Comparison of ENCODE assay signal across 8 cellular contexts in the genomic region with DNA sequence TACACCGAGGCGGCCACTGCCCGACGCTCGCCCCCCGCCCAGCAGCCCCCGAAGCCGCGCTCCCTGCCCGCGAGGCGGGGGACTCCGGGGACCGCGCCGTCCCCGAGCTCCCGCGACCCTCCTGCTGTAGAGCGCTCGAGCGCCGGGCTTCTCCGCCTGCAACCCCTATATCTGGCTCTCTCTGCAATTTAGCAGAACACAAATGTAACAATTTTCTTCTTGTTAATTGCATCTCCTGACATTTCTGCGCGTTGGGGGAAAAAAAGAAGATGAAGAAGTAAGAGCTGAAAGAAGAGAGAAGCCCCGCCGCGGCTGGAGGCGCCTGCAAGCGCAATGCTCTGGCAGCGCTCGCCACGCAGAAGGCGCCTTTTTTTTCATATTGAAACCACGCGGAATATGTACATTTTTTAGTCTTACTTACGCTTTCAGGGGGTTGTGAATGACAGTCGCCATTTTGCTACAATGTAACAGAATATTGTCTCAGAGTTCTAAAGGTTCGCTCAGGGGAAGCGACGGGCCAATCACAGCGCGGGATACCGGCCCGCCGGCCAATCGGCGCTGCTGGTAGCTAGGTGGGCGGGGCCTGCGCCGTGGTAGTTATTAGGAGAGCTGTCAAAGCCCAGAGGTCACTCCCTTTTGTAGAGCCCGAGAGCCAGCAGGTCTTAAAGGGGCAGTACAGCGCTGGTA. TPM values are rescaled to one million over a fixed set of nuclear protein-coding genes. Genes with fewer than 3 reads are reported as not detected.
DNase-seq lines count a peak whose midpoint lies in the region; ATAC-seq lines count a peak whose summit lies in the region.

A gene (minus strand): TSS at position 466 of the 687 bp plus-strand sequence. CDS start 13 bp downstream, at position 453.

- DNase-seq in DMS 273 (lab: John Stamatoyannopoulos, UW; ENCODE audit: unreplicated experiment) (peak; percentile 98), OCI-M2 (lab: John Stamatoyannopoulos, UW; ENCODE audit: unreplicated experiment) (peak; percentile 95)
- peak; percentile 93 for DNase-seq in Jurkat, Clone E6-1 (ENCODE audit: low read depth, low spot score)
- peak; percentile 94 for DNase-seq in activated T-cell treated with anti-CD3 and anti-CD28 coated beads, Interleukin-2, amount 50 U/mL, for 24 hours
- peak; percentile 76 to 87 for DNase-seq in stimulated activated CD8-positive, alpha-beta memory T cell treated with anti-CD3 and anti-CD28 coated beads, Interleukin-4, amount 100 ng/mL, for 4 hours (ENCODE audit: low read depth in 2 of 2, low spot score in 1 of 2)

- peak within 1 kb of the TSS; percentile 86 for H3K4me3 ChIP-seq in Jurkat, Clone E6-1 (ENCODE audit: low read length)
- H3K4me3 ChIP-seq in mucosa of stomach (ENCODE audit: low read length), result peak within 1 kb of the TSS; percentile 28

- H3K4me3 Mint-ChIP-seq in activated T-cell treated with anti-CD3 and anti-CD28 coated beads, Interleukin-2, amount 50 U/mL, for 24 hours, result peak within 1 kb of the TSS; percentile 90

- no peaks in the 10 kb centered on the region for H3K9me3 Mint-ChIP-seq in activated T-cell treated with anti-CD3 and anti-CD28 coated beads, Interleukin-2, amount 50 U/mL, for 24 hours

- ATAC-seq in GM21723 (IDR thresholded peaks at IDR 0.05; ENCODE audit: unreplicated experiment) (peak; percentile 98), esophagus mucosa (peak; percentile 100)

- peak within 1 kb of the TSS; percentile 74 for H3K27ac Mint-ChIP-seq in activated T-cell treated with anti-CD3 and anti-CD28 coated beads, Interleukin-2, amount 50 U/mL, for 24 hours

- H3K27me3 Mint-ChIP-seq in activated T-cell treated with anti-CD3 and anti-CD28 coated beads, Interleukin-2, amount 50 U/mL, for 24 hours, result peaks cover 50% of the 10 kb centered on the region

- peaks cover 10% of the 10 kb centered on the region for H3K4me1 ChIP-seq in mucosa of stomach (ENCODE audit: control insufficient read depth, insufficient read depth, low read length)

- H3K4me1 Mint-ChIP-seq in activated T-cell treated with anti-CD3 and anti-CD28 coated beads, Interleukin-2, amount 50 U/mL, for 24 hours (ENCODE audit: low read depth), result peaks cover 29% of the 10 kb centered on the region

- peaks cover 44% of the 10 kb centered on the region for H3K27me3 ChIP-seq in mucosa of stomach (ENCODE audit: control insufficient read depth, insufficient read depth, low read length)

- no peaks in the 10 kb centered on the region for H3K9me3 ChIP-seq in mucosa of stomach (ENCODE audit: control insufficient read depth, low read length)

- H3K36me3 Mint-ChIP-seq in activated T-cell treated with anti-CD3 and anti-CD28 coated beads, Interleukin-2, amount 50 U/mL, for 24 hours (ENCODE audit: low read depth), result peaks cover 3% of the 10 kb centered on the region

- H3K9ac ChIP-seq in mucosa of stomach (ENCODE audit: low read length), result peak within 1 kb of the TSS; percentile 50

- H3K36me3 ChIP-seq in mucosa of stomach (ENCODE audit: control insufficient read depth, insufficient read depth, low read length), result no peaks in the 10 kb centered on the region

RNA-seq across cellular contexts. Expression of the gene that starts here (rescaled TPM):
- polyA plus RNA-seq in Jurkat, Clone E6-1 (2012; ENCODE audit: insufficient read depth, insufficient read length), result 6.5 TPM
- total RNA-seq in esophagus mucosa, result 1.1 TPM

Comparison
In these comparisons a context has a peak if more than half of its experiments do, and no peak if none do; other contexts are left out.
1. Peak in every context shown above with its lines: DNase-seq, ATAC-seq and H3K4me3 ChIP-seq.